ENCODE assay signal across 23 cellular contexts in genomic region chrX:139106111-139106510, GRCh38.
DNase-seq lines count a peak whose midpoint lies in the region; FAIRE-seq and TF ChIP-seq lines count a peak whose summit lies in the region.
"Had no signal": no experiment of that assay in that cellular context is flagged by ENCODE, and none has a peak within 500 bp of the region (broad histone marks: within the 10 kb centered on the region; RNA-seq: fewer than 3 reads in every experiment).

No MANE protein-coding gene starts in this region.

- POLR2A ChIA-PET in A673 (lab: Charles Lee; ENCODE audit: low non-redundant PET), result no interaction called here

- BruUV-seq in A673 (replicated peaks; lab: Mats Ljungman, UMichigan), result no TSS peak

- no peak for TF ChIP-seq CTCF in A673 (conservative IDR thresholded peaks at IDR 0.05; ENCODE audit: low read depth, low read length)
- TF ChIP-seq CTCF in HFFc6 (IDR thresholded peaks at IDR 0.05), result no peak
- no peak for TF ChIP-seq CTCF in CD14-positive monocyte (IDR thresholded peaks at IDR 0.05)

- H3K4me3 Mint-ChIP-seq in HFFc6 (no peak overlapping the region), CD14-positive monocyte (no peak overlapping the region)
- H3K4me3 Mint-ChIP-seq: activated CD4-positive, alpha-beta memory T cell treated with anti-CD3 and anti-CD28 coated beads for 36 hours; activated T-cell treated with anti-CD3 and anti-CD28 coated beads, Interleukin-2, amount 50 U/mL, for 24 hours; CD8-positive, alpha-beta T cell; naive thymus-derived CD4-positive, alpha-beta T cell had no signal

- no peaks in the 10 kb centered on the region for H3K9me3 ChIP-seq in A673 (ENCODE audit: low read depth, low read length, poor library complexity, severe bottlenecking)
- H3K9me3 ChIP-seq: esophagus squamous epithelium, transverse colon had no signal

- TF ChIP-seq POLR2A in GM12892 (IDR thresholded peaks at IDR 0.05; ENCODE audit: low read depth, low read length), result no peak

- CTCF ChIA-PET in A673 (lab: Charles Lee), result no interaction called here

- intact Hi-C loops in A673 (cut with micrococcal nuclease; ENCODE audit: unreplicated experiment), result no loop called here
- intact Hi-C loops in CD14-positive monocyte (cut with micrococcal nuclease), result no loop called here

- H3K27ac Mint-ChIP-seq in HFFc6 (no peak overlapping the region), CD14-positive monocyte (no peak overlapping the region)
- H3K27ac Mint-ChIP-seq: activated CD4-positive, alpha-beta memory T cell treated with anti-CD3 and anti-CD28 coated beads for 36 hours; activated T-cell treated with anti-CD3 and anti-CD28 coated beads, Interleukin-2, amount 50 U/mL, for 24 hours; CD8-positive, alpha-beta T cell; naive thymus-derived CD4-positive, alpha-beta T cell; progenitor cell of endocrine pancreas had no signal

- peaks cover 13% of the 10 kb centered on the region for H3K4me1 ChIP-seq in A673 (ENCODE audit: insufficient read depth, low read length, poor library complexity, severe bottlenecking)
- H3K4me1 ChIP-seq: esophagus squamous epithelium, transverse colon had no signal

- DNase-seq in A673 (ENCODE audit: low spot score) (peak; percentile 68), HFFc6 (peak; percentile 6), astrocyte of the hippocampus (ENCODE audit: low read depth, low spot score) (peak; percentile 74), islet precursor cell (peak; percentile 79), SKM-1 treated with dmso at 0.1 percent for 144 hours (lab: John Stamatoyannopoulos, UW; ENCODE audit: unreplicated experiment) (no peak), CD14-positive monocyte (ENCODE audit: low spot score) (no peak), midbrain (lab: John Stamatoyannopoulos, UW) (no peak), GM12892 (ENCODE audit: insufficient read length) (no peak)
- DNase-seq: activated CD4-positive, alpha-beta memory T cell treated with anti-CD3 and anti-CD28 coated beads for 36 hours; activated naive CD4-positive, alpha-beta T cell treated with anti-CD3 and anti-CD28 coated beads, Interleukin-2, amount 50 U/mL, for 16 hours; activated T-cell treated with anti-CD3 and anti-CD28 coated beads, Interleukin-2, amount 50 U/mL, for 24 hours; CD8-positive, alpha-beta T cell; DND-41; dorsolateral prefrontal cortex; esophagus squamous epithelium; left ventricle myocardium superior; naive thymus-derived CD4-positive, alpha-beta T cell; NCI-H1930; NCI-H524; stimulated activated naive CD4-positive, alpha-beta T cell; transverse colon had no signal

- no peaks in the 10 kb centered on the region for H3K27me3 ChIP-seq in A673 (replicated peaks; ENCODE audit: insufficient read depth, low read depth, low read length, poor library complexity)
- H3K27me3 ChIP-seq: transverse colon had no signal

- H3K36me3 Mint-ChIP-seq in HFFc6 (ENCODE audit: low read depth) (no peaks in the 10 kb centered on the region), CD14-positive monocyte (no peaks in the 10 kb centered on the region)
- H3K36me3 Mint-ChIP-seq: activated CD4-positive, alpha-beta memory T cell treated with anti-CD3 and anti-CD28 coated beads for 36 hours; CD8-positive, alpha-beta T cell; naive thymus-derived CD4-positive, alpha-beta T cell had no signal

- H3K27me3 Mint-ChIP-seq in HFFc6 (ENCODE audit: insufficient read depth), result no peaks in the 10 kb centered on the region; the same call in 1 of the 2 replicates
- H3K27me3 Mint-ChIP-seq in CD14-positive monocyte (ENCODE audit: low read depth in 3 of 3), result peaks cover 3 to 4% (median 3%) of the 10 kb centered on the region in 3 donors
- H3K27me3 Mint-ChIP-seq: activated CD4-positive, alpha-beta memory T cell treated with anti-CD3 and anti-CD28 coated beads for 36 hours; naive thymus-derived CD4-positive, alpha-beta T cell; progenitor cell of endocrine pancreas had no signal

- no peaks in the 10 kb centered on the region for H3K36me3 ChIP-seq in A673 (ENCODE audit: insufficient read depth, low read length, poor library complexity, severe bottlenecking)
- H3K36me3 ChIP-seq: esophagus squamous epithelium, transverse colon had no signal

- H3K4me1 Mint-ChIP-seq in HFFc6 (ENCODE audit: low read depth) (no peaks in the 10 kb centered on the region), CD14-positive monocyte (peaks cover 16% of the 10 kb centered on the region)
- H3K4me1 Mint-ChIP-seq: naive thymus-derived CD4-positive, alpha-beta T cell had no signal

- H3K27ac ChIP-seq in A673 (ENCODE audit: low read depth, low read length, poor library complexity, severe bottlenecking), result no peak overlapping the region
- H3K27ac ChIP-seq: dorsolateral prefrontal cortex, esophagus squamous epithelium, transverse colon had no signal

- FAIRE-seq in GM12892 (lab: Jason Lieb, UNC), result no peak
- FAIRE-seq: A204.1 had no signal

- H3K9me3 Mint-ChIP-seq in HFFc6, result peaks cover 22% of the 10 kb centered on the region
- peaks cover 0 to 2% (median 0%) of the 10 kb centered on the region in 7 donors for H3K9me3 Mint-ChIP-seq in CD14-positive monocyte
- H3K9me3 Mint-ChIP-seq: activated CD4-positive, alpha-beta memory T cell treated with anti-CD3 and anti-CD28 coated beads for 36 hours; activated T-cell treated with anti-CD3 and anti-CD28 coated beads, Interleukin-2, amount 50 U/mL, for 24 hours; CD8-positive, alpha-beta T cell had no signal

- H3K4me3 ChIP-seq in A673 (ENCODE audit: low read depth, low read length, poor library complexity, severe bottlenecking), result no peak overlapping the region
- H3K4me3 ChIP-seq: dorsolateral prefrontal cortex, esophagus squamous epithelium, transverse colon had no signal

Comparison
In these comparisons a context has a peak if more than half of its experiments do, and no peak if none do; other contexts are left out.
1. DNase-seq: peak in A673 (single experiment), HFFc6 (single experiment), astrocyte of the hippocampus (single experiment) and islet precursor cell (single experiment); none in SKM-1 treated with dmso at 0.1 percent for 144 hours (single experiment), CD14-positive monocyte (single experiment), midbrain (single experiment) and GM12892 (single experiment).